ENCODE assay signal across 19 cellular contexts in genomic region chr1:39673215-39673614, GRCh38. TPM values are rescaled to one million over a fixed set of nuclear protein-coding genes. Genes with fewer than 3 reads are reported as not detected.
"Had no signal": no experiment of that assay in that cellular context is flagged by ENCODE, and none has a peak within 500 bp of the region (broad histone marks: within the 10 kb centered on the region; RNA-seq: fewer than 3 reads in every experiment).

No MANE protein-coding gene starts in this region.

- DNase-seq: foreskin keratinocyte; hippocampal formation; mammary epithelial cell; mucosa of descending colon; sigmoid colon; small intestine; stimulated activated CD4-positive, alpha-beta T cell treated with anti-CD3 and anti-CD28 coated beads, Interleukin-12 subunit alpha, Interleukin-12 subunit beta, amount 100 ng/mL, for 4 hours; stomach; transverse colon had no signal

- H3K9me3 ChIP-seq: heart left ventricle, mucosa of descending colon, right atrium auricular region, sigmoid colon, stomach, thoracic aorta, transverse colon had no signal

- H3K4me1 Mint-ChIP-seq: central memory CD8-positive, alpha-beta T cell had no signal

- H3K27ac Mint-ChIP-seq: natural killer cell treated with Interleukin-12 subunit alpha and Interleukin-12 subunit beta and Interleukin-15 and Interleukin-18, amount 100 ng/mL, for 72 hours had no signal

- H3K4me3 Mint-ChIP-seq: central memory CD8-positive, alpha-beta T cell had no signal

- H3K36me3 ChIP-seq: heart left ventricle, right atrium auricular region, sigmoid colon, stomach, thoracic aorta, transverse colon had no signal

- H3K4me3 ChIP-seq: mucosa of descending colon, sigmoid colon, transverse colon had no signal

- H3K36me3 Mint-ChIP-seq: natural killer cell treated with Interleukin-12 subunit alpha and Interleukin-12 subunit beta and Interleukin-15 and Interleukin-18, amount 100 ng/mL, for 72 hours had no signal

- H3K27me3 ChIP-seq: right atrium auricular region had no signal

- H3K27ac ChIP-seq: foreskin keratinocyte, sigmoid colon, stomach, thoracic aorta, transverse colon had no signal

- H3K9me3 Mint-ChIP-seq: central memory CD8-positive, alpha-beta T cell; natural killer cell treated with Interleukin-12 subunit alpha and Interleukin-12 subunit beta and Interleukin-15 and Interleukin-18, amount 100 ng/mL, for 72 hours had no signal

- ATAC-seq: esophagus mucosa, foreskin keratinocyte had no signal

- H3K4me1 ChIP-seq: foreskin keratinocyte had no signal

RNA-seq across cellular contexts. Expression of gene NT5C1A, which starts 1.3 kb away (rescaled TPM):
- total RNA-seq: esophagus mucosa, foreskin keratinocyte, glomerular endothelial cell, kidney epithelial cell, lower leg skin, osteocyte, sigmoid colon, transverse colon had no signal

RNA-seq across cellular contexts. Expression of gene HPCAL4, which starts 18.0 kb away (rescaled TPM):
- total RNA-seq: esophagus mucosa, foreskin keratinocyte, glomerular endothelial cell, lower leg skin, osteocyte had no signal

RNA-seq across cellular contexts. Expression of gene HEYL, which starts 33.8 kb away (rescaled TPM):
- total RNA-seq: foreskin keratinocyte; mammary epithelial cell; natural killer cell treated with Interleukin-12 subunit alpha and Interleukin-12 subunit beta and Interleukin-15 and Interleukin-18, amount 100 ng/mL, for 72 hours had no signal
